1 cellular context compared by ENCODE assay signal in the genomic region with DNA sequence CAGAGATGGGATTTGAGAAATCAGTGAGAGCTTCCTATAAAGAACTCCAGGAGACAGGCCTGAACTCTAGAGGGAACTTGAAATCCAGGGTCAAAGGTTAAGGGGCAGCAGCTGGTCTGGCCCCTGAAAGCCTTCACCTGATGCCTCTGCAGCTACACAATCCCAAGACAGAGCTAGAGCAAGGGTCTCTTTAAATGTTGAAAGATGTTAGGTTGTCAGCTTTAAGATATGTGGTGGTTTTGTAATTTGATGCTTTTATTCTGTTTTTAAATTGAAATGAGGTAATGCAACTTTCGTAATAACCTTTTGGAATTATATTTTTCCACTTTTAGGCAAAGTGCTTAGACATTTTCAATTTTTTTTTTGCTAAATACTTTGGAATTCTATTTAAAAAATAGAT.
TF ChIP-seq lines count a peak whose summit lies in the region.

No MANE protein-coding gene starts in this region.

TF ChIP-seq in HEK293T, 16 proteins besides CTCF, POLR2A, EP300 and RAD21 (continued from another document):
- TF ChIP-seq ELF4 (IDR thresholded peaks at IDR 0.05) (no peak), FOXK2 (IDR thresholded peaks at IDR 0.05) (no peak)
